In genomic region chr1:31422505-31423319, GRCh38 we compare ENCODE assay signal across 1 cellular context.
TF ChIP-seq lines count a peak whose summit lies in the region.

No MANE protein-coding gene starts in this region.

TF ChIP-seq in HepG2, 621 proteins besides CTCF, POLR2A, EP300 and RAD21 (continued from another document):
- TF ChIP-seq ZNF318 (CRISPR knock-in tag; IDR thresholded peaks at IDR 0.05) (no peak), PAX8 (CRISPR knock-in tag; IDR thresholded peaks at IDR 0.05; ENCODE audit: borderline replicate concordance) (no peak), CENPBD1 (CRISPR knock-in tag; IDR thresholded peaks at IDR 0.05; ENCODE audit: borderline replicate concordance, low read depth) (no peak), PREB (CRISPR knock-in tag; IDR thresholded peaks at IDR 0.05) (no peak), TOPORS (CRISPR knock-in tag; IDR thresholded peaks at IDR 0.05) (no peak), AKAP8 (CRISPR knock-in tag; IDR thresholded peaks at IDR 0.05) (no peak)
TF ChIP-seq in HepG2: peak in this region for 81.
